In genomic region chr1:26787706-26788514, GRCh38 we compare ENCODE assay signal across 8 cellular contexts. TPM values are rescaled to one million over a fixed set of nuclear protein-coding genes. Genes with fewer than 3 reads are reported as not detected.
A peak's percentile ranks its signal among the peaks of the same experiment; 100 is the strongest.
DNase-seq lines count a peak whose midpoint lies in the region; ATAC-seq and TF ChIP-seq lines count a peak whose summit lies in the region.

Gene PIGV, plus strand, starts transcription at chr1:26787950. Its CDS starts 2,866 bp downstream, at chr1:26790816.

- ATAC-seq in GM18498 (IDR thresholded peaks at IDR 0.05; ENCODE audit: unreplicated experiment) (peak; percentile 64), HG02870 (IDR thresholded peaks at IDR 0.05; ENCODE audit: unreplicated experiment) (peak; percentile 59)

- peak within 1 kb of the TSS; percentile 100 for H3K27ac ChIP-seq in angular gyrus (ENCODE audit: low read depth, low read length)

- peak; percentile 21 for DNase-seq in NCI-H187 treated with DMSO at 0.1 percent for 48 hours (lab: John Stamatoyannopoulos, UW)
- peak; percentile 92 for DNase-seq in hepatic stellate cell (ENCODE audit: low spot score)
- no peak for DNase-seq in retinal pigment epithelial cell (ENCODE audit: low read depth)
- no peak for DNase-seq in cortex of kidney (lab: John Stamatoyannopoulos, UW)

- H3K4me3 ChIP-seq in retinal pigment epithelial cell (ENCODE audit: low read length): peak within 1 kb of the TSS; percentile 76

- TF ChIP-seq CTCF in retinal pigment epithelial cell (conservative IDR thresholded peaks at IDR 0.05; ENCODE audit: low read depth, low read length): no peak

- intact Hi-C loops in T-helper 2 cell treated with Interferon-gamma antibody and Interleukin-4, amounts not matched to agents 100 ng/mL and 5 ng/mL, for 36 hours (cut with micrococcal nuclease): loop anchor here (1.0 to 2.0 kb wide), 4 partner anchors 77 to 287 kb away; no protein-coding TSS in a partner anchor

RNA-seq across cellular contexts. Expression of gene PIGV, which starts in this region (rescaled TPM):
- total RNA-seq in T-helper 2 cell treated with Interferon-gamma antibody and Interleukin-4, amounts not matched to agents 100 ng/mL and 5 ng/mL, for 36 hours: 16.1 and 17.0 TPM in 2 replicates

Comparison
In these comparisons a context has a peak if more than half of its experiments do, and no peak if none do; other contexts are left out.
1. DNase-seq: peak in NCI-H187 treated with DMSO at 0.1 percent for 48 hours (single experiment) and hepatic stellate cell (single experiment); none in retinal pigment epithelial cell (single experiment) and cortex of kidney (single experiment).